ENCODE assay signal across 24 cellular contexts in genomic region chr2:1395009-1395408, GRCh38. TPM values are rescaled to one million over a fixed set of nuclear protein-coding genes. Genes with fewer than 3 reads are reported as not detected.
DNase-seq lines count a peak whose midpoint lies in the region; FAIRE-seq and TF ChIP-seq lines count a peak whose summit lies in the region.
"Had no signal": no experiment of that assay in that cellular context is flagged by ENCODE, and none has a peak within 500 bp of the region (broad histone marks: within the 10 kb centered on the region; RNA-seq: fewer than 3 reads in every experiment).

No MANE protein-coding gene starts in this region.

- H3K36me3 ChIP-seq in BLaER1, result no peaks in the 10 kb centered on the region
- H3K36me3 ChIP-seq: BE2C had no signal

- H3K9me3 Mint-ChIP-seq in nephron progenitor cell, result peaks cover 13% of the 10 kb centered on the region
- H3K9me3 Mint-ChIP-seq: CD8-positive, alpha-beta T cell had no signal

- peaks cover 59% of the 10 kb centered on the region for H3K4me1 ChIP-seq in BLaER1
- H3K4me1 ChIP-seq: A549, BE2C, Caco-2 had no signal

- TF ChIP-seq POLR2A in GM12891 (IDR thresholded peaks at IDR 0.05; ENCODE audit: low read depth, low read length), result no peak

- no peaks in the 10 kb centered on the region for H4K20me1 ChIP-seq in BLaER1

- no peaks in the 10 kb centered on the region for H3K27me3 ChIP-seq in BLaER1
- H3K27me3 ChIP-seq: BE2C had no signal

- H3K27me3 Mint-ChIP-seq in nephron progenitor cell (ENCODE audit: low read depth, poor library complexity), result peaks cover 26% of the 10 kb centered on the region

- H3K27ac ChIP-seq in BLaER1, result no peak overlapping the region
- H3K27ac ChIP-seq: A549, C4-2B, GM23248 had no signal

- TF ChIP-seq CTCF in nephron progenitor cell (IDR thresholded peaks at IDR 0.05), result no peak

- no peak overlapping the region for H3K4me3 ChIP-seq in BLaER1
- H3K4me3 ChIP-seq: A549, GM23248 had no signal

- FAIRE-seq in GM12891 (lab: Jason Lieb, UNC), result no peak
- FAIRE-seq: A549, G401.6, GM19239, H1 had no signal

- no peaks in the 10 kb centered on the region for H3K36me3 Mint-ChIP-seq in nephron progenitor cell (ENCODE audit: low read depth)
- H3K36me3 Mint-ChIP-seq: CD4-positive, CD25-positive, alpha-beta regulatory T cell; CD8-positive, alpha-beta T cell had no signal

- no peak overlapping the region for H3K9ac ChIP-seq in BLaER1
- H3K9ac ChIP-seq: GM23248 had no signal

- H3K4me1 Mint-ChIP-seq in nephron progenitor cell, result peaks cover 14% of the 10 kb centered on the region

- peaks cover 18% of the 10 kb centered on the region for H3K9me3 ChIP-seq in BLaER1
- H3K9me3 ChIP-seq: A549, BE2C, Caco-2 had no signal

- peak overlapping the region; percentile 32 for H3K4me2 ChIP-seq in BLaER1
- H3K4me2 ChIP-seq: A549 had no signal

- peak; percentile 47 for DNase-seq in NCI-H2171 treated with DMSO at 0.1 percent for 48 hours (lab: John Stamatoyannopoulos, UW)
- no peak for DNase-seq in NCI-H2171 (lab: John Stamatoyannopoulos, UW)
- DNase-seq in NCI-H187 treated with DMSO at 0.1 percent for 48 hours (lab: John Stamatoyannopoulos, UW), result peak; percentile 66
- no peak for DNase-seq in nephron progenitor cell
- DNase-seq in GM12891 (ENCODE audit: insufficient read length, low spot score), result no peak
- DNase-seq in DMS 273 (lab: John Stamatoyannopoulos, UW; ENCODE audit: unreplicated experiment), result no peak
- DNase-seq: 8988T; ACHN; AML-193; BE2C; Caco-2; CD4-positive, CD25-positive, alpha-beta regulatory T cell; CD8-positive, alpha-beta T cell; DMS 273 treated with DMSO at 0.1 percent for 48 hours; DND-41; GM23248; H7; HCEC 1CT had no signal

- no peak overlapping the region for H3K4me3 Mint-ChIP-seq in nephron progenitor cell
- H3K4me3 Mint-ChIP-seq: CD4-positive, CD25-positive, alpha-beta regulatory T cell; CD8-positive, alpha-beta T cell had no signal

- peak overlapping the region; percentile 36 for H3K27ac Mint-ChIP-seq in nephron progenitor cell
- H3K27ac Mint-ChIP-seq: CD4-positive, CD25-positive, alpha-beta regulatory T cell; CD8-positive, alpha-beta T cell had no signal

TF ChIP-seq in GM12891, 5 proteins besides CTCF, POLR2A, EP300 and RAD21:
- TF ChIP-seq TAF1 (IDR thresholded peaks at IDR 0.05; ENCODE audit: low read depth, low read length), result no peak
- TF ChIP-seq POU2F2 (IDR thresholded peaks at IDR 0.05; ENCODE audit: low read depth, low read length), result no peak
- no peak for TF ChIP-seq SPI1 (IDR thresholded peaks at IDR 0.05; ENCODE audit: low read depth, low read length)
- no peak for TF ChIP-seq POLR2AphosphoS5 (IDR thresholded peaks at IDR 0.05; ENCODE audit: low read depth, low read length)
- no peak for TF ChIP-seq PAX5 (IDR thresholded peaks at IDR 0.05; ENCODE audit: insufficient read depth, low read length, severe bottlenecking)

RNA-seq across cellular contexts. Expression of gene TPO, which starts 18.3 kb away (rescaled TPM):
- polyA plus RNA-seq in GM12891 (2012; ENCODE audit: low read depth, missing spikeins), result 0.30 TPM
- polyA plus RNA-seq: GM23248, H1 had no signal

Comparison
In these comparisons a context has a peak if more than half of its experiments do, and no peak if none do; other contexts are left out.
1. DNase-seq: peak in NCI-H2171 treated with DMSO at 0.1 percent for 48 hours (single experiment) and NCI-H187 treated with DMSO at 0.1 percent for 48 hours (single experiment); none in NCI-H2171 (single experiment), nephron progenitor cell (single experiment), GM12891 (single experiment) and DMS 273 (single experiment).